Comparison of ENCODE assay signal across 9 cellular contexts in genomic region chr13:100875392-100876043, GRCh38.
DNase-seq lines count a peak whose midpoint lies in the region; ATAC-seq and TF ChIP-seq lines count a peak whose summit lies in the region.
"Had no signal": no experiment of that assay in that cellular context is flagged by ENCODE, and none has a peak within 500 bp of the region (broad histone marks: within the 10 kb centered on the region; RNA-seq: fewer than 3 reads in every experiment).

No MANE protein-coding gene starts in this region.

- intact Hi-C loops in activated CD8-positive, alpha-beta T cell treated with anti-CD3 and anti-CD28 coated beads for 36 hours (cut with micrococcal nuclease) = no loop called here
- intact Hi-C loops in Caco-2 (cut with micrococcal nuclease; ENCODE audit: unreplicated experiment) = no loop called here

- H3K27ac ChIP-seq in tibial nerve = no peak overlapping the region

- H3K4me3 ChIP-seq in tibial nerve (no peak overlapping the region), Caco-2 (ENCODE audit: low read depth, low read length) (no peak overlapping the region)

- H3K27me3 ChIP-seq in tibial nerve (no peaks in the 10 kb centered on the region), Caco-2 (replicated peaks; ENCODE audit: control insufficient read depth, insufficient read depth, low read length) (no peaks in the 10 kb centered on the region)
- H3K27me3 ChIP-seq: BLaER1 treated with 17β-estradiol and CSF1 and Interleukin-3, amounts not matched to agents 10 nM and 100 nM had no signal

- WGBS in tibial nerve, 2 donors = 32 to 37% methylated on average over 3 of the region's 3 CpGs

- no TSS peak for BruUV-seq in Caco-2 (replicated peaks; lab: Mats Ljungman, UMichigan)

- H3K27me3 Mint-ChIP-seq in activated CD8-positive, alpha-beta T cell treated with anti-CD3 and anti-CD28 coated beads for 36 hours = peaks cover 27% of the 10 kb centered on the region
- peaks cover 12% of the 10 kb centered on the region for H3K27me3 Mint-ChIP-seq in activated CD8-positive, alpha-beta T cell treated with anti-CD3 and anti-CD28 coated beads, Interleukin-2, amount 10 ng/mL, durations not matched to agents 7 days and 5 days (ENCODE audit: low read depth)
- peaks cover 2% of the 10 kb centered on the region for H3K27me3 Mint-ChIP-seq in Caco-2 (ENCODE audit: insufficient read depth, unreplicated experiment)

- DNase-seq in activated CD8-positive, alpha-beta T cell treated with anti-CD3 and anti-CD28 coated beads for 36 hours = peak; percentile 35
- DNase-seq in activated CD8-positive, alpha-beta T cell treated with anti-CD3 and anti-CD28 coated beads, Interleukin-2, amount 10 ng/mL, durations not matched to agents 7 days and 5 days = no peak
- peak; percentile 95 for DNase-seq in astrocyte of the hippocampus (ENCODE audit: low read depth, low spot score)
- DNase-seq in smooth muscle cell of the brain vasculature (ENCODE audit: low read depth, low spot score) = peak; percentile 39
- no peak for DNase-seq in tibial nerve (ENCODE audit: low spot score in 2 of 2)
- no peak for DNase-seq in mesenteric fat pad (ENCODE audit: low spot score)
- DNase-seq in Caco-2 = no peak

- no peaks in the 10 kb centered on the region for H3K9me3 Mint-ChIP-seq in activated CD8-positive, alpha-beta T cell treated with anti-CD3 and anti-CD28 coated beads for 36 hours
- H3K9me3 Mint-ChIP-seq in activated CD8-positive, alpha-beta T cell treated with anti-CD3 and anti-CD28 coated beads, Interleukin-2, amount 10 ng/mL, durations not matched to agents 7 days and 5 days (ENCODE audit: insufficient read depth) = no peaks in the 10 kb centered on the region
- H3K9me3 Mint-ChIP-seq in Caco-2 (ENCODE audit: unreplicated experiment) = peaks cover 23% of the 10 kb centered on the region

- H3K9me3 ChIP-seq in tibial nerve = peaks cover 0 to 10% (median 0%) of the 10 kb centered on the region in 4 donors
- no peaks in the 10 kb centered on the region for H3K9me3 ChIP-seq in Caco-2

- no peaks in the 10 kb centered on the region for H3K36me3 ChIP-seq in tibial nerve
- no peaks in the 10 kb centered on the region for H3K36me3 ChIP-seq in Caco-2 (ENCODE audit: control insufficient read depth, insufficient read depth, low read length)
- H3K36me3 ChIP-seq: BLaER1 treated with 17β-estradiol and CSF1 and Interleukin-3, amounts not matched to agents 10 nM and 100 nM had no signal

- TF ChIP-seq EP300 in tibial nerve (IDR thresholded peaks at IDR 0.05) = no peak

- no peak for TF ChIP-seq CTCF in activated CD8-positive, alpha-beta T cell treated with anti-CD3 and anti-CD28 coated beads for 36 hours (IDR thresholded peaks at IDR 0.05)
- TF ChIP-seq CTCF in tibial nerve (IDR thresholded peaks at IDR 0.05) (no peak), Caco-2 (IDR thresholded peaks at IDR 0.05; ENCODE audit: insufficient read depth in 1 of 2, low read depth in 1 of 2, low read length in 1 of 2, severe bottlenecking in 1 of 2, unreplicated experiment in 1 of 2) (no peak)

- H3K4me1 Mint-ChIP-seq in activated CD8-positive, alpha-beta T cell treated with anti-CD3 and anti-CD28 coated beads for 36 hours (ENCODE audit: low read depth) = peaks cover 12% of the 10 kb centered on the region
- peaks cover 4% of the 10 kb centered on the region for H3K4me1 Mint-ChIP-seq in activated CD8-positive, alpha-beta T cell treated with anti-CD3 and anti-CD28 coated beads, Interleukin-2, amount 10 ng/mL, durations not matched to agents 7 days and 5 days (ENCODE audit: low read depth)
- H3K4me1 Mint-ChIP-seq in Caco-2 (ENCODE audit: low read depth, unreplicated experiment) = no peaks in the 10 kb centered on the region

- H3K27ac Mint-ChIP-seq in activated CD8-positive, alpha-beta T cell treated with anti-CD3 and anti-CD28 coated beads for 36 hours = peak overlapping the region; percentile 38
- H3K27ac Mint-ChIP-seq in activated CD8-positive, alpha-beta T cell treated with anti-CD3 and anti-CD28 coated beads, Interleukin-2, amount 10 ng/mL, durations not matched to agents 7 days and 5 days = no peak overlapping the region
- H3K27ac Mint-ChIP-seq in Caco-2 (ENCODE audit: unreplicated experiment) = no peak overlapping the region

- no peak overlapping the region for H3K4me3 Mint-ChIP-seq in activated CD8-positive, alpha-beta T cell treated with anti-CD3 and anti-CD28 coated beads for 36 hours
- H3K4me3 Mint-ChIP-seq in activated CD8-positive, alpha-beta T cell treated with anti-CD3 and anti-CD28 coated beads, Interleukin-2, amount 10 ng/mL, durations not matched to agents 7 days and 5 days = no peak overlapping the region
- no peak overlapping the region for H3K4me3 Mint-ChIP-seq in Caco-2 (ENCODE audit: unreplicated experiment)

- CTCF ChIA-PET in activated CD8-positive, alpha-beta T cell treated with anti-CD3 and anti-CD28 coated beads for 36 hours (lab: Charles Lee) = interaction anchor here (2.3 kb wide), 1 partner anchor 9 kb away, joined by 7 read pairs; no protein-coding TSS in a partner anchor
- CTCF ChIA-PET in activated CD8-positive, alpha-beta T cell treated with anti-CD3 and anti-CD28 coated beads, Interleukin-2, amount 10 ng/mL, durations not matched to agents 7 days and 5 days (lab: Charles Lee) = no interaction called here
- CTCF ChIA-PET in Caco-2 (lab: Charles Lee) = no interaction called here

- no peaks in the 10 kb centered on the region for H3K36me3 Mint-ChIP-seq in activated CD8-positive, alpha-beta T cell treated with anti-CD3 and anti-CD28 coated beads for 36 hours (ENCODE audit: low read depth)
- no peaks in the 10 kb centered on the region for H3K36me3 Mint-ChIP-seq in activated CD8-positive, alpha-beta T cell treated with anti-CD3 and anti-CD28 coated beads, Interleukin-2, amount 10 ng/mL, durations not matched to agents 7 days and 5 days (ENCODE audit: low read depth)
- no peaks in the 10 kb centered on the region for H3K36me3 Mint-ChIP-seq in Caco-2 (ENCODE audit: insufficient read depth, unreplicated experiment)

- no peak for TF ChIP-seq POLR2A in tibial nerve (IDR thresholded peaks at IDR 0.05)

- peak; percentile 89 for ATAC-seq in activated CD8-positive, alpha-beta T cell treated with anti-CD3 and anti-CD28 coated beads for 36 hours
- ATAC-seq in activated CD8-positive, alpha-beta T cell treated with anti-CD3 and anti-CD28 coated beads, Interleukin-2, amount 10 ng/mL, durations not matched to agents 7 days and 5 days = no peak
- peak; percentile 83 for ATAC-seq in HG03432 (IDR thresholded peaks at IDR 0.05; ENCODE audit: unreplicated experiment)

- no peaks in the 10 kb centered on the region for H3K4me1 ChIP-seq in tibial nerve
- H3K4me1 ChIP-seq in Caco-2 = 0 out of 2 replicates have a peak, but pooled peaks cover 5% of the 10 kb centered on the region

- POLR2A ChIA-PET in activated CD8-positive, alpha-beta T cell treated with anti-CD3 and anti-CD28 coated beads for 36 hours (lab: Charles Lee) = interaction anchor here (0.7 to 1.0 kb wide), 2 partner anchors 10 to 304 kb away, joined by 3 read pairs; no protein-coding TSS in a partner anchor
- POLR2A ChIA-PET in activated CD8-positive, alpha-beta T cell treated with anti-CD3 and anti-CD28 coated beads, Interleukin-2, amount 10 ng/mL, durations not matched to agents 7 days and 5 days (lab: Charles Lee) = no interaction called here
- POLR2A ChIA-PET in Caco-2 (lab: Charles Lee) = no interaction called here

Comparison
In these comparisons a context has a peak if more than half of its experiments do, and no peak if none do; other contexts are left out.
1. DNase-seq: peak in activated CD8-positive, alpha-beta T cell treated with anti-CD3 and anti-CD28 coated beads for 36 hours (single experiment), astrocyte of the hippocampus (single experiment) and smooth muscle cell of the brain vasculature (single experiment); none in activated CD8-positive, alpha-beta T cell treated with anti-CD3 and anti-CD28 coated beads, Interleukin-2, amount 10 ng/mL, durations not matched to agents 7 days and 5 days (single experiment), tibial nerve (0 of 2), mesenteric fat pad (single experiment) and Caco-2 (0 of 2).